Comparison of ENCODE assay signal across 14 cellular contexts in the genomic region with DNA sequence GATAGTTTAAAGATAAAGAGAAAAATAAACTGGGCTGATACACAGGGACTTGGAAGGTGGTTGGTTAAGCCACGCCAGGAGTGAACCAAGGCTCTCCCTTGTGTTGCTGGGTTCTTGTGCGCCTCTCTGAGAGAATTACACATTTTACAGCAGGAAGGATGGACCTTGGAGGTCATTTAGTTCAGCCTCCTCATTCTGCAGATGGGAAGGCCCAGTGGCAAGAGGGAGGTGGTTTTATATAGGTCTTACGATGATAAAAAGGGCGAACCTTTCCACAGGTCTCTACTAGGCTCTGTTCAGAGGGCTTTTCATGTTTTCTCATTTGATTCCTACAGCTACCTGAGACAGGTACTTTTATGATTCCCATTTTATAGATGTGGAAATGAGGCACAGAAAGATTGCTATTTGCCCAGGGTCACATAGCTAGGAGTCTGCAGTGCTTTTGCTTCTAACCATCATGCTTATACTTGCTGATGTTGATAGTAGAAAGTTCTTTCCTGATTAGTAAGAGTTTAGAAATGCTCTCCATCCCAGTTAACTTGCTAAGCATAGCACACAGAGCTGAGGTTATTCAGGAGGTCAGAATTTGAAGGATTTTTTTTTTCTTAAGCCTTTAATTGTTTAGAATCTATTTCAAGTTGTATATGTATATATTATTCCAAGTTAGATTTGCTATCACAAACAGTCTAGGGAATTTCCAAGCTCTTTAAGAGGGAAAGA. TPM values are rescaled to one million over a fixed set of nuclear protein-coding genes. Genes with fewer than 3 reads are reported as not detected.
DNase-seq lines count a peak whose midpoint lies in the region; ATAC-seq and TF ChIP-seq lines count a peak whose summit lies in the region.
"Had no signal": no experiment of that assay in that cellular context is flagged by ENCODE, and none has a peak within 500 bp of the region (broad histone marks: within the 10 kb centered on the region; RNA-seq: fewer than 3 reads in every experiment).

No MANE protein-coding gene starts in this region.

- H3K18ac ChIP-seq in mesenchymal stem cell (ENCODE audit: low read depth in 1 of 2, low read length in 2 of 2): peak overlapping the region in 1 of 2 experiments; percentile 25

- peaks cover 8% of the 10 kb centered on the region for H3K36me3 Mint-ChIP-seq in natural killer cell

- H2BK15ac ChIP-seq in mesenchymal stem cell (ENCODE audit: low read depth, poor library complexity, severe bottlenecking): no peak overlapping the region

- H3K27me3 Mint-ChIP-seq in natural killer cell (ENCODE audit: low read depth in 2 of 2): no peaks in the 10 kb centered on the region
- H3K27me3 Mint-ChIP-seq: activated CD4-positive, alpha-beta T cell treated with anti-CD3 and anti-CD28 coated beads, Interleukin-2, amount 10 ng/mL, durations not matched to agents 7 days and 5 days had no signal

- TF ChIP-seq CTCF in cardiac fibroblast (IDR thresholded peaks at IDR 0.05; ENCODE audit: low read depth, low read length): no peak
- no peak for TF ChIP-seq CTCF in natural killer cell (IDR thresholded peaks at IDR 0.05)

- no peak overlapping the region for H3K9ac ChIP-seq in mesenchymal stem cell (ENCODE audit: low read length)

- no peak overlapping the region for H2BK120ac ChIP-seq in mesenchymal stem cell (ENCODE audit: low read depth, low read length)

- H3K27me3 ChIP-seq in mesenchymal stem cell (ENCODE audit: control insufficient read depth in 1 of 2, insufficient read depth in 1 of 2, low read length in 2 of 2): no peaks in the 10 kb centered on the region

- no peak overlapping the region for H3K4me3 ChIP-seq in cardiac fibroblast (replicated peaks in 1 of 2; ENCODE audit: low read depth in 2 of 2, low read length in 2 of 2)
- no peak overlapping the region for H3K4me3 ChIP-seq in mesenchymal stem cell (ENCODE audit: insufficient read depth in 1 of 2, low read depth in 1 of 2, low read length in 2 of 2)

- H2AFZ ChIP-seq in mesenchymal stem cell (ENCODE audit: low read depth, low read length): no peak overlapping the region

- peaks cover 3 to 4% of the 10 kb centered on the region in 2 donors for H3K9me3 Mint-ChIP-seq in natural killer cell

- H3K14ac ChIP-seq in mesenchymal stem cell (ENCODE audit: low read length in 2 of 2): no peak overlapping the region

- peaks cover 17 to 46% of the 10 kb centered on the region in 2 experiments for H3K36me3 ChIP-seq in mesenchymal stem cell (ENCODE audit: control insufficient read depth in 1 of 2, insufficient read depth in 2 of 2, low read depth in 1 of 2, low read length in 2 of 2)

- no peak overlapping the region for H3K4me2 ChIP-seq in mesenchymal stem cell (ENCODE audit: low read length, poor library complexity, severe bottlenecking)

- H3K23ac ChIP-seq in mesenchymal stem cell (ENCODE audit: low read length in 2 of 2): no peak overlapping the region

- intact Hi-C loops in left ventricle myocardium superior (cut with micrococcal nuclease) (no loop called here), Right ventricle myocardium superior (cut with DNase I) (no loop called here), natural killer cell (cut with micrococcal nuclease) (no loop called here), posterior vena cava (cut with DNase I) (no loop called here)

- H3K27ac Mint-ChIP-seq in natural killer cell: no peak overlapping the region
- H3K27ac Mint-ChIP-seq: activated CD4-positive, alpha-beta T cell treated with anti-CD3 and anti-CD28 coated beads, Interleukin-2, amount 10 ng/mL, durations not matched to agents 7 days and 5 days had no signal

- peaks cover 7% of the 10 kb centered on the region for H3K4me1 ChIP-seq in mesenchymal stem cell (ENCODE audit: control insufficient read depth, insufficient read depth, low read depth, low read length)

- H4K8ac ChIP-seq in mesenchymal stem cell (ENCODE audit: low read length): no peak overlapping the region

- no peak overlapping the region for H3K4me3 Mint-ChIP-seq in natural killer cell
- H3K4me3 Mint-ChIP-seq: activated CD4-positive, alpha-beta T cell treated with anti-CD3 and anti-CD28 coated beads, Interleukin-2, amount 10 ng/mL, durations not matched to agents 7 days and 5 days had no signal

- DNase-seq in left ventricle myocardium superior (no peak), Right ventricle myocardium superior (no peak), cardiac fibroblast (ENCODE audit: low read depth in 2 of 2) (peak; percentile 49 to 57), mesenchymal stem cell (peak; percentile 86), natural killer cell (no peak), cerebellum (ENCODE audit: low spot score) (no peak), posterior vena cava (ENCODE audit: low spot score) (no peak)
- DNase-seq: activated CD4-positive, alpha-beta T cell treated with anti-CD3 and anti-CD28 coated beads, Interleukin-2, amount 10 ng/mL, durations not matched to agents 7 days and 5 days; activated effector memory CD4-positive, alpha-beta T cell treated with anti-CD3 and anti-CD28 coated beads, Interleukin-2, amount 50 U/mL, for 16 hours; cortex of kidney; DMS79; GOT3; stimulated activated CD4-positive, alpha-beta T cell treated with anti-CD3 and anti-CD28 coated beads, Interleukin-15, amount 100 ng/mL, for 24 hours had no signal

- H2BK5ac ChIP-seq in mesenchymal stem cell (ENCODE audit: low read depth, low read length, poor library complexity, severe bottlenecking): no peak overlapping the region

- peak overlapping the region; percentile 1 for H3K27ac ChIP-seq in mesenchymal stem cell (ENCODE audit: low read length, poor library complexity, severe bottlenecking)

- no peak overlapping the region for H2BK12ac ChIP-seq in mesenchymal stem cell (ENCODE audit: low read length in 2 of 2)

- 88% methylated on average over 3 of the region's 4 CpGs for WGBS in mesenchymal stem cell

- peaks cover 25 to 27% of the 10 kb centered on the region in 2 donors for H3K4me1 Mint-ChIP-seq in natural killer cell

- peaks cover 9% of the 10 kb centered on the region for H3K79me1 ChIP-seq in mesenchymal stem cell (replicated peaks; ENCODE audit: low read length, poor library complexity, severe bottlenecking)

- H4K91ac ChIP-seq in mesenchymal stem cell (ENCODE audit: low read length): no peak overlapping the region

- no peak overlapping the region for H2AK5ac ChIP-seq in mesenchymal stem cell (ENCODE audit: low read length, severe bottlenecking)

- no peak overlapping the region for H3K4ac ChIP-seq in mesenchymal stem cell (ENCODE audit: low read depth in 1 of 2, low read length in 2 of 2)

- peak; percentile 20 for ATAC-seq in left ventricle myocardium superior
- no peak for ATAC-seq in Right ventricle myocardium superior (ENCODE audit: poor library complexity)
- no peak for ATAC-seq in natural killer cell
- ATAC-seq in GM18873 (IDR thresholded peaks at IDR 0.05; ENCODE audit: low FRiP score, unreplicated experiment): no peak

- peaks cover 8% of the 10 kb centered on the region for H3K9me3 ChIP-seq in mesenchymal stem cell (ENCODE audit: control insufficient read depth, low read length)

RNA-seq across cellular contexts. Expression of a gene that starts 12.8 kb away (rescaled TPM):
- 13.4 TPM for total RNA-seq in left ventricle myocardium superior
- total RNA-seq in Right ventricle myocardium superior: 12.0 TPM
- polyA plus RNA-seq in mesenchymal stem cell (2013, experiment 1 of 2): 13.8 TPM
- polyA plus RNA-seq in mesenchymal stem cell (2013, experiment 2 of 2): 11.2 TPM
- total RNA-seq in natural killer cell: 10 to 100 TPM; 26.3 to 37.9 (median 28.4) TPM
- 26.4 TPM for total RNA-seq in cerebellum
- 10 to 100 TPM; 29.0 to 35.2 TPM for total RNA-seq in posterior vena cava

Comparison
In these comparisons a context has a peak if more than half of its experiments do, and no peak if none do; other contexts are left out.
1. DNase-seq: peak in cardiac fibroblast (2 of 2) and mesenchymal stem cell (single experiment); none in left ventricle myocardium superior (single experiment), Right ventricle myocardium superior (single experiment), natural killer cell (single experiment), cerebellum (single experiment) and posterior vena cava (single experiment).